7 cellular contexts compared by ENCODE assay signal in genomic region chr13:64223016-64223415, GRCh38.
"Had no signal": no experiment of that assay in that cellular context is flagged by ENCODE, and none has a peak within 500 bp of the region (broad histone marks: within the 10 kb centered on the region; RNA-seq: fewer than 3 reads in every experiment).

No MANE protein-coding gene starts in this region.

- DNase-seq: IMR-90, KBM-7, KG1 had no signal

- H3K4me3 ChIP-seq: K562 had no signal

- H3K4me2 ChIP-seq: KMS-11 had no signal

- ATAC-seq: HepG2, K562 had no signal

- H3K9ac ChIP-seq: KMS-11 had no signal

- H3K27ac ChIP-seq: HL-60, KMS-11 had no signal
